In genomic region chr7:85688712-85689111, GRCh38 we compare ENCODE assay signal across 9 cellular contexts.
"Had no signal": no experiment of that assay in that cellular context is flagged by ENCODE, and none has a peak within 500 bp of the region (broad histone marks: within the 10 kb centered on the region; RNA-seq: fewer than 3 reads in every experiment).

No MANE protein-coding gene starts in this region.

- ATAC-seq: activated CD8-positive, alpha-beta T cell treated with anti-CD3 and anti-CD28 coated beads for 36 hours; left lobe of liver had no signal

- DNase-seq: activated CD4-positive, alpha-beta T cell treated with anti-CD3 and anti-CD28 coated beads, Interleukin-2, amount 10 ng/mL, durations not matched to agents 24 days and 14 days; activated CD8-positive, alpha-beta T cell treated with anti-CD3 and anti-CD28 coated beads for 36 hours; activated naive CD4-positive, alpha-beta T cell treated with anti-CD3 and anti-CD28 coated beads, Interleukin-2, amount 50 U/mL, for 16 hours; activated T-cell treated with anti-CD3 and anti-CD28 coated beads, Interleukin-2, amount 50 U/mL, for 24 hours; nephron progenitor cell; nucleus accumbens; stimulated activated CD8-positive, alpha-beta memory T cell treated with anti-CD3 and anti-CD28 coated beads, Interleukin-4, amount 100 ng/mL, for 48 hours; stimulated activated naive CD4-positive, alpha-beta T cell had no signal
